Comparison of ENCODE assay signal across 10 cellular contexts in the genomic region with DNA sequence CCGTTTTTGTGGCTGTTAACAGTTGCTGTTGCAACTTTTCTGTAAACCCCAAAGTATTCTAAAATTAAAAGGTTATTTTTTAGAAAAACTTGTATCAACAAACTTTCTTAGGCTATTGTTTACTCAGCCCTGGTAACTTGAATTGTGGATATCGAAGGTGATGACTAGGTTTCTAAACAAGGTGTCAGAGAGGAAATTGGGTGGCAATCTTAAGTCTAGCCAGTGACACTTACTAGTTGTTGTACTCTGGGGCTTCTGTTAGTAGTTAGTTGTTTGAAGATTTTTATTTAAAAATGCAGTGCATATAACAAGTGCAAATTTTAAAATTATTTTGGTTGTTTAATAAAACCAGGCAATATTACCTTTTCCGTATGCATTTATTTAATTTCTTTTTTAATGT. TPM values are rescaled to one million over a fixed set of nuclear protein-coding genes. Genes with fewer than 3 reads are reported as not detected.
DNase-seq lines count a peak whose midpoint lies in the region; ATAC-seq and TF ChIP-seq lines count a peak whose summit lies in the region.
"Had no signal": no experiment of that assay in that cellular context is flagged by ENCODE, and none has a peak within 500 bp of the region (broad histone marks: within the 10 kb centered on the region; RNA-seq: fewer than 3 reads in every experiment).

No MANE protein-coding gene starts in this region.

- H3K36me3 ChIP-seq in HUES6 (ENCODE audit: control insufficient read depth, insufficient read depth, low read length), result no peaks in the 10 kb centered on the region

- DNase-seq in CD14-positive monocyte (ENCODE audit: low spot score), result no peak
- DNase-seq in activated T-helper 2 cell treated with anti-CD3 and anti-CD28 coated beads, Interferon-gamma antibody, Interleukin-2, Interleukin-4, amounts not matched to agents 10 μg/mL and 5 μg/mL and 100 μg/mL, durations not matched to agents 14 hours and 24 hours and 36 hours (ENCODE audit: low spot score), result no peak
- DNase-seq in kidney tubule cell (ENCODE audit: low spot score), result peak; percentile 39
- no peak for DNase-seq in activated CD4-positive, CD25-positive, alpha-beta regulatory T cell (lab: John Stamatoyannopoulos, UW)
- no peak for DNase-seq in NCI-H2107 treated with DMSO at 0.1 percent for 48 hours (lab: John Stamatoyannopoulos, UW; ENCODE audit: unreplicated experiment)
- DNase-seq in epidermal melanocyte (ENCODE audit: insufficient read length, low spot score), result no peak
- DNase-seq: KG1 had no signal

- H3K27me3 ChIP-seq in HUES6 (ENCODE audit: control insufficient read depth, insufficient read depth, low read length), result no peaks in the 10 kb centered on the region

- TF ChIP-seq CTCF in CD14-positive monocyte (IDR thresholded peaks at IDR 0.05), result no peak

- intact Hi-C loops in CD14-positive monocyte (cut with micrococcal nuclease), result loop anchor here (5.0 to 10.0 kb wide), 3 partner anchors 91 to 251 kb away; a partner anchor contains a TSS
- intact Hi-C loops in activated T-helper 2 cell treated with anti-CD3 and anti-CD28 coated beads, Interferon-gamma antibody, Interleukin-2, Interleukin-4, amounts not matched to agents 10 μg/mL and 5 μg/mL and 100 μg/mL, durations not matched to agents 14 hours and 24 hours and 36 hours (cut with micrococcal nuclease), result loop anchor here (1.0 to 10.0 kb wide), 5 partner anchors 8 to 911 kb away; a partner anchor contains a TSS

- H3K4me3 ChIP-seq in HUES6 (ENCODE audit: low read depth, low read length), result peak overlapping the region; percentile 91
- H3K4me3 ChIP-seq: lung had no signal

- peaks cover 0 to 3% (median 1%) of the 10 kb centered on the region in 3 donors for H3K27me3 Mint-ChIP-seq in CD14-positive monocyte (ENCODE audit: low read depth in 3 of 3)
- no peaks in the 10 kb centered on the region for H3K27me3 Mint-ChIP-seq in activated T-helper 2 cell treated with anti-CD3 and anti-CD28 coated beads, Interferon-gamma antibody, Interleukin-2, Interleukin-4, amounts not matched to agents 10 μg/mL and 5 μg/mL and 100 μg/mL, durations not matched to agents 14 hours and 24 hours and 36 hours (ENCODE audit: low read depth)

- H3K27ac ChIP-seq in HUES6 (ENCODE audit: low read depth, low read length), result no peak overlapping the region

- peak overlapping the region; percentile 20 to 86 (median 65) for H3K27ac Mint-ChIP-seq in CD14-positive monocyte
- H3K27ac Mint-ChIP-seq in activated T-helper 2 cell treated with anti-CD3 and anti-CD28 coated beads, Interferon-gamma antibody, Interleukin-2, Interleukin-4, amounts not matched to agents 10 μg/mL and 5 μg/mL and 100 μg/mL, durations not matched to agents 14 hours and 24 hours and 36 hours, result peak overlapping the region; percentile 100

- H3K4me1 Mint-ChIP-seq in CD14-positive monocyte, result peaks cover 58% of the 10 kb centered on the region
- H3K4me1 Mint-ChIP-seq in activated T-helper 2 cell treated with anti-CD3 and anti-CD28 coated beads, Interferon-gamma antibody, Interleukin-2, Interleukin-4, amounts not matched to agents 10 μg/mL and 5 μg/mL and 100 μg/mL, durations not matched to agents 14 hours and 24 hours and 36 hours (ENCODE audit: low read depth), result peaks cover 57% of the 10 kb centered on the region

- no peaks in the 10 kb centered on the region for H3K36me3 Mint-ChIP-seq in CD14-positive monocyte
- H3K36me3 Mint-ChIP-seq in activated T-helper 2 cell treated with anti-CD3 and anti-CD28 coated beads, Interferon-gamma antibody, Interleukin-2, Interleukin-4, amounts not matched to agents 10 μg/mL and 5 μg/mL and 100 μg/mL, durations not matched to agents 14 hours and 24 hours and 36 hours (ENCODE audit: low read depth), result peaks cover 17% of the 10 kb centered on the region

- ATAC-seq in HG03342 (IDR thresholded peaks at IDR 0.05; ENCODE audit: unreplicated experiment), result no peak

- H3K4me1 ChIP-seq in HUES6 (ENCODE audit: control insufficient read depth, insufficient read depth, low read length), result peaks cover 14% of the 10 kb centered on the region

- H3K9ac ChIP-seq in HUES6 (ENCODE audit: low read length), result peak overlapping the region; percentile 91

- H3K9me3 Mint-ChIP-seq in CD14-positive monocyte, result no peaks in the 10 kb centered on the region
- no peaks in the 10 kb centered on the region for H3K9me3 Mint-ChIP-seq in activated T-helper 2 cell treated with anti-CD3 and anti-CD28 coated beads, Interferon-gamma antibody, Interleukin-2, Interleukin-4, amounts not matched to agents 10 μg/mL and 5 μg/mL and 100 μg/mL, durations not matched to agents 14 hours and 24 hours and 36 hours

- no peaks in the 10 kb centered on the region for H3K9me3 ChIP-seq in HUES6 (ENCODE audit: control insufficient read depth, insufficient read depth, low read depth, low read length)

- H3K4me3 Mint-ChIP-seq in CD14-positive monocyte, result peak overlapping the region; percentile 91 to 95
- H3K4me3 Mint-ChIP-seq in activated T-helper 2 cell treated with anti-CD3 and anti-CD28 coated beads, Interferon-gamma antibody, Interleukin-2, Interleukin-4, amounts not matched to agents 10 μg/mL and 5 μg/mL and 100 μg/mL, durations not matched to agents 14 hours and 24 hours and 36 hours (ENCODE audit: low read depth), result peak overlapping the region; percentile 91

RNA-seq across cellular contexts. Expression of a gene that starts 1.3 kb away (rescaled TPM):
- polyA plus RNA-seq in CD14-positive monocyte, result under 1 TPM; 0.40 to 0.55 TPM
- total RNA-seq in activated T-helper 2 cell treated with anti-CD3 and anti-CD28 coated beads, Interferon-gamma antibody, Interleukin-2, Interleukin-4, amounts not matched to agents 10 μg/mL and 5 μg/mL and 100 μg/mL, durations not matched to agents 14 hours and 24 hours and 36 hours, result 41.4 and 44.9 TPM in 2 replicates

RNA-seq across cellular contexts. Expression of a gene that starts 20.3 kb away (rescaled TPM):
- polyA plus RNA-seq in CD14-positive monocyte, result 10 to 100 TPM; 15.6 to 21.8 TPM
- total RNA-seq in activated T-helper 2 cell treated with anti-CD3 and anti-CD28 coated beads, Interferon-gamma antibody, Interleukin-2, Interleukin-4, amounts not matched to agents 10 μg/mL and 5 μg/mL and 100 μg/mL, durations not matched to agents 14 hours and 24 hours and 36 hours, result 45.3 and 47.2 TPM in 2 replicates
